ENCODE assay signal across 15 cellular contexts in genomic region chr1:220454155-220454777, GRCh38.
DNase-seq lines count a peak whose midpoint lies in the region; TF ChIP-seq lines count a peak whose summit lies in the region.
"Had no signal": no experiment of that assay in that cellular context is flagged by ENCODE, and none has a peak within 500 bp of the region (broad histone marks: within the 10 kb centered on the region; RNA-seq: fewer than 3 reads in every experiment).

No MANE protein-coding gene starts in this region.

- intact Hi-C loops in stomach (cut with DNase I; ENCODE audit: low total_unique reads) (no loop called here), Caco-2 (cut with micrococcal nuclease; ENCODE audit: unreplicated experiment) (no loop called here)

- TF ChIP-seq EP300 in stomach (IDR thresholded peaks at IDR 0.05), result no peak

- H3K9me3 Mint-ChIP-seq in chondrocyte (ENCODE audit: low read depth) (no peaks in the 10 kb centered on the region), neural progenitor cell (peaks cover 6% of the 10 kb centered on the region), Caco-2 (ENCODE audit: unreplicated experiment) (no peaks in the 10 kb centered on the region)
- H3K9me3 Mint-ChIP-seq: activated naive CD4-positive, alpha-beta T cell treated with anti-CD3 and anti-CD28 coated beads, Interleukin-2, amount 10 ng/mL, durations not matched to agents 7 days and 5 days had no signal

- H3F3A ChIP-seq in neural progenitor cell (ENCODE audit: low read depth), result no peaks in the 10 kb centered on the region

- no peaks in the 10 kb centered on the region for H3K4me1 ChIP-seq in neural progenitor cell
- H3K4me1 ChIP-seq in stomach, result no peaks in the 10 kb centered on the region
- peaks cover 32% of the 10 kb centered on the region for H3K4me1 ChIP-seq in Caco-2
- H3K4me1 ChIP-seq: vagina had no signal

- H3K4me1 Mint-ChIP-seq in chondrocyte (ENCODE audit: low read depth), result peaks cover 5% of the 10 kb centered on the region
- peaks cover 24% of the 10 kb centered on the region for H3K4me1 Mint-ChIP-seq in neural progenitor cell
- peaks cover 24% of the 10 kb centered on the region for H3K4me1 Mint-ChIP-seq in Caco-2 (ENCODE audit: low read depth, unreplicated experiment)
- H3K4me1 Mint-ChIP-seq: activated naive CD4-positive, alpha-beta T cell treated with anti-CD3 and anti-CD28 coated beads, Interleukin-2, amount 10 ng/mL, durations not matched to agents 7 days and 5 days; naive B cell; stimulated activated naive B cell treated with anti-CD40 and anti-IgM and Interleukin-4, amounts not matched to agents 10 μg/mL and 1 μg/mL and 100 μg/mL, for 72 hours had no signal

- no peak overlapping the region for H3K27ac Mint-ChIP-seq in chondrocyte (ENCODE audit: unreplicated experiment)
- H3K27ac Mint-ChIP-seq in neural progenitor cell, result no peak overlapping the region
- no peak overlapping the region for H3K27ac Mint-ChIP-seq in Caco-2 (ENCODE audit: unreplicated experiment)
- H3K27ac Mint-ChIP-seq: activated naive CD4-positive, alpha-beta T cell treated with anti-CD3 and anti-CD28 coated beads, Interleukin-2, amount 10 ng/mL, durations not matched to agents 7 days and 5 days; naive B cell; stimulated activated naive B cell treated with anti-CD40 and anti-IgM and Interleukin-4, amounts not matched to agents 10 μg/mL and 1 μg/mL and 100 μg/mL, for 72 hours had no signal

- no peak overlapping the region for H3K4me3 ChIP-seq in neural progenitor cell
- no peak overlapping the region for H3K4me3 ChIP-seq in stomach
- H3K4me3 ChIP-seq in Caco-2 (ENCODE audit: low read depth, low read length), result no peak overlapping the region
- H3K4me3 ChIP-seq: left lung, sigmoid colon, SK-N-MC, vagina had no signal

- TF ChIP-seq POLR2A in stomach (IDR thresholded peaks at IDR 0.05), result no peak

- H3K36me3 ChIP-seq in neural progenitor cell (no peaks in the 10 kb centered on the region), stomach (no peaks in the 10 kb centered on the region), Caco-2 (ENCODE audit: control insufficient read depth, insufficient read depth, low read length) (no peaks in the 10 kb centered on the region)
- H3K36me3 ChIP-seq: left lung, sigmoid colon, vagina had no signal

- POLR2A ChIA-PET in Caco-2 (lab: Charles Lee), result no interaction called here

- peak; percentile 10 for DNase-seq in DMS114 treated with DMSO at 0.1 percent for 48 hours (lab: John Stamatoyannopoulos, UW; ENCODE audit: unreplicated experiment)
- peak; percentile 2 to 51 for DNase-seq in Kasumi-1 (lab: John Stamatoyannopoulos, UW)
- DNase-seq in chondrocyte (ENCODE audit: low spot score), result no peak
- no peak for DNase-seq in neural progenitor cell (ENCODE audit: low spot score)
- no peak for DNase-seq in 8988T
- DNase-seq in stomach, result no peak
- no peak for DNase-seq in Caco-2
- DNase-seq: activated naive CD4-positive, alpha-beta T cell treated with anti-CD3 and anti-CD28 coated beads, Interleukin-2, amount 10 ng/mL, durations not matched to agents 7 days and 5 days; hippocampal formation; left lung; naive B cell; sigmoid colon; stimulated activated naive B cell treated with anti-CD40 and anti-IgM and Interleukin-4, amounts not matched to agents 10 μg/mL and 1 μg/mL and 100 μg/mL, for 72 hours had no signal

- H3K27me3 ChIP-seq in neural progenitor cell, result no peaks in the 10 kb centered on the region
- H3K27me3 ChIP-seq in stomach, result no peaks in the 10 kb centered on the region
- H3K27me3 ChIP-seq in Caco-2 (replicated peaks; ENCODE audit: control insufficient read depth, insufficient read depth, low read length), result no peaks in the 10 kb centered on the region
- H3K27me3 ChIP-seq: left lung, sigmoid colon, vagina had no signal

- no peak overlapping the region for H3K27ac ChIP-seq in neural progenitor cell
- no peak overlapping the region for H3K27ac ChIP-seq in stomach
- H3K27ac ChIP-seq: left lung, sigmoid colon, SK-N-MC, vagina had no signal

- no peaks in the 10 kb centered on the region for H3K36me3 Mint-ChIP-seq in chondrocyte (ENCODE audit: low read depth)
- H3K36me3 Mint-ChIP-seq in neural progenitor cell, result no peaks in the 10 kb centered on the region
- peaks cover 5% of the 10 kb centered on the region for H3K36me3 Mint-ChIP-seq in Caco-2 (ENCODE audit: insufficient read depth, unreplicated experiment)
- H3K36me3 Mint-ChIP-seq: activated naive CD4-positive, alpha-beta T cell treated with anti-CD3 and anti-CD28 coated beads, Interleukin-2, amount 10 ng/mL, durations not matched to agents 7 days and 5 days; naive B cell; stimulated activated naive B cell treated with anti-CD40 and anti-IgM and Interleukin-4, amounts not matched to agents 10 μg/mL and 1 μg/mL and 100 μg/mL, for 72 hours had no signal

- H3K9me3 ChIP-seq in neural progenitor cell (ENCODE audit: low read depth) (no peaks in the 10 kb centered on the region), stomach (no peaks in the 10 kb centered on the region), Caco-2 (no peaks in the 10 kb centered on the region)
- H3K9me3 ChIP-seq: left lung, sigmoid colon, vagina had no signal

- 81 to 86% (median 84%) methylated on average over 3 of the region's 3 CpGs for WGBS in stomach, 5 donors

- H3K9ac ChIP-seq in neural progenitor cell, result no peak overlapping the region

- H3K4me3 Mint-ChIP-seq in chondrocyte (ENCODE audit: unreplicated experiment) (no peak overlapping the region), neural progenitor cell (no peak overlapping the region), Caco-2 (ENCODE audit: unreplicated experiment) (no peak overlapping the region)
- H3K4me3 Mint-ChIP-seq: activated naive CD4-positive, alpha-beta T cell treated with anti-CD3 and anti-CD28 coated beads, Interleukin-2, amount 10 ng/mL, durations not matched to agents 7 days and 5 days; naive B cell; stimulated activated naive B cell treated with anti-CD40 and anti-IgM and Interleukin-4, amounts not matched to agents 10 μg/mL and 1 μg/mL and 100 μg/mL, for 72 hours had no signal

- no peak overlapping the region for H2AFZ ChIP-seq in neural progenitor cell (replicated peaks)

- CTCF ChIA-PET in Caco-2 (lab: Charles Lee), result no interaction called here

- H3K27me3 Mint-ChIP-seq in chondrocyte (ENCODE audit: low read depth), result peaks cover 30% of the 10 kb centered on the region
- no peaks in the 10 kb centered on the region for H3K27me3 Mint-ChIP-seq in neural progenitor cell (ENCODE audit: insufficient read depth, low read depth)
- H3K27me3 Mint-ChIP-seq in Caco-2 (ENCODE audit: insufficient read depth, unreplicated experiment), result no peaks in the 10 kb centered on the region

- no peaks in the 10 kb centered on the region for H4K20me1 ChIP-seq in neural progenitor cell (ENCODE audit: low read depth)

- no peak overlapping the region for H3K4me2 ChIP-seq in neural progenitor cell

- TF ChIP-seq CTCF in chondrocyte (IDR thresholded peaks at IDR 0.05) (peak; percentile 70), neural progenitor cell (IDR thresholded peaks at IDR 0.05) (peak; percentile 41), stomach (IDR thresholded peaks at IDR 0.05) (peak in 1 of 7 experiments; percentile 31), Caco-2 (IDR thresholded peaks at IDR 0.05; ENCODE audit: insufficient read depth in 1 of 2, low read depth in 1 of 2, low read length in 1 of 2, severe bottlenecking in 1 of 2, unreplicated experiment in 1 of 2) (peak in 1 of 2 experiments; percentile 36)

- no TSS peak for BruUV-seq in Caco-2 (replicated peaks; lab: Mats Ljungman, UMichigan)

- H3K79me2 ChIP-seq in neural progenitor cell (ENCODE audit: low read depth), result no peaks in the 10 kb centered on the region

Comparison
In these comparisons a context has a peak if more than half of its experiments do, and no peak if none do; other contexts are left out.
1. DNase-seq: peak in DMS114 treated with DMSO at 0.1 percent for 48 hours (single experiment) and Kasumi-1 (2 of 2); none in chondrocyte (single experiment), neural progenitor cell (single experiment), 8988T (single experiment), stomach (single experiment) and Caco-2 (0 of 2).